Comparison of ENCODE assay signal across 9 cellular contexts in the genomic region with DNA sequence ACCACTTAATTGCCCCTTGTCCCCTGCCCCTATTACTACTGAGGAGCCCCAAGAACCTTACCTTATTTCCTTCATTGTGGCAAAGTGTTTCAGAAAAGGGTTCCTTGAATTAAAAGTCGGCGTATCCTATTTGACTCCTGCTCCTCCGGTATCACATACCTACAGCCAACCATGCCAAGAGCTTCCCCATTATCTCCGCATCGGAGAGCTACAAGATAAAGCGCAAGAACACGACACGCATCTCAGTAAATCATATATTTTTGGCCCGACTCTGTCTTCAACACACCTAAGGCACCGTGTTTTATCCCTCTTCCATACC. TPM values are rescaled to one million over a fixed set of nuclear protein-coding genes. Genes with fewer than 3 reads are reported as not detected.
A peak's percentile ranks its signal among the peaks of the same experiment; 100 is the strongest.
DNase-seq lines count a peak whose midpoint lies in the region; ATAC-seq and TF ChIP-seq lines count a peak whose summit lies in the region.
"Had no signal": no experiment of that assay in that cellular context is flagged by ENCODE, and none has a peak within 500 bp of the region (broad histone marks: within the 10 kb centered on the region; RNA-seq: fewer than 3 reads in every experiment).

No MANE protein-coding gene starts in this region.

- intact Hi-C loops in CD4-positive, alpha-beta T cell (cut with DNase I, micrococcal nuclease), result loop anchor here (1.0 to 5.0 kb wide), 8 partner anchors 9 to 557 kb away; a partner anchor contains a TSS

- peaks cover 8% of the 10 kb centered on the region for H3K4me1 Mint-ChIP-seq in CD4-positive, alpha-beta T cell (ENCODE audit: low read depth)
- peaks cover 32% of the 10 kb centered on the region for H3K4me1 Mint-ChIP-seq in chondrocyte (ENCODE audit: low read depth)
- H3K4me1 Mint-ChIP-seq in effector memory CD8-positive, alpha-beta T cell (ENCODE audit: low read depth in 2 of 2), result peaks cover 5 to 6% of the 10 kb centered on the region in 2 donors

- H3K27me3 Mint-ChIP-seq in CD4-positive, alpha-beta T cell, result no peaks in the 10 kb centered on the region
- H3K27me3 Mint-ChIP-seq in chondrocyte (ENCODE audit: low read depth), result no peaks in the 10 kb centered on the region
- no peaks in the 10 kb centered on the region for H3K27me3 Mint-ChIP-seq in effector memory CD8-positive, alpha-beta T cell

- peak; percentile 1 for ATAC-seq in CD4-positive, alpha-beta T cell (ENCODE audit: poor library complexity)
- ATAC-seq in GM19467 (IDR thresholded peaks at IDR 0.05; ENCODE audit: unreplicated experiment) (peak; percentile 3), left lobe of liver (peak; percentile 4), HG02970 (IDR thresholded peaks at IDR 0.05; ENCODE audit: low FRiP score, unreplicated experiment) (no peak)
- no peak for ATAC-seq in effector memory CD8-positive, alpha-beta T cell (replicated peaks)

- H3K27ac Mint-ChIP-seq in CD4-positive, alpha-beta T cell, result no peak overlapping the region
- H3K27ac Mint-ChIP-seq in chondrocyte (ENCODE audit: unreplicated experiment), result no peak overlapping the region
- no peak overlapping the region for H3K27ac Mint-ChIP-seq in effector memory CD8-positive, alpha-beta T cell
- H3K27ac Mint-ChIP-seq: nephron had no signal

- H3K4me3 Mint-ChIP-seq in CD4-positive, alpha-beta T cell, result no peak overlapping the region
- no peak overlapping the region for H3K4me3 Mint-ChIP-seq in chondrocyte (ENCODE audit: unreplicated experiment)
- no peak overlapping the region for H3K4me3 Mint-ChIP-seq in effector memory CD8-positive, alpha-beta T cell
- H3K4me3 Mint-ChIP-seq: nephron had no signal

- CTCF ChIA-PET in CD4-positive, alpha-beta T cell (lab: Charles Lee), result interaction anchor here (0.8 to 2.7 kb wide), 7 partner anchors 8 to 471 kb away, joined by 3 to 8 read pairs (median 3); a partner anchor contains a TSS

- no peak for TF ChIP-seq CTCF in CD4-positive, alpha-beta T cell (IDR thresholded peaks at IDR 0.05)
- no peak for TF ChIP-seq CTCF in chondrocyte (IDR thresholded peaks at IDR 0.05)

- H3K9me3 ChIP-seq in CD4-positive, alpha-beta T cell (ENCODE audit: control insufficient read depth, low read length), result no peaks in the 10 kb centered on the region

- DNase-seq in CD4-positive, alpha-beta T cell, result peak in 1 of 10 experiments; percentile 6
- DNase-seq in KG1 (lab: John Stamatoyannopoulos, UW) (peak; percentile 83), left lobe of liver (ENCODE audit: low spot score) (no peak), chondrocyte (ENCODE audit: low spot score) (no peak)
- DNase-seq in effector memory CD8-positive, alpha-beta T cell, result no peak

- no peaks in the 10 kb centered on the region for H3K9me3 Mint-ChIP-seq in CD4-positive, alpha-beta T cell
- H3K9me3 Mint-ChIP-seq in chondrocyte (ENCODE audit: low read depth), result no peaks in the 10 kb centered on the region
- H3K9me3 Mint-ChIP-seq in effector memory CD8-positive, alpha-beta T cell, result no peaks in the 10 kb centered on the region
- H3K9me3 Mint-ChIP-seq: nephron had no signal

- POLR2A ChIA-PET in CD4-positive, alpha-beta T cell (lab: Charles Lee), result interaction anchor here (0.5 to 3.3 kb wide), 21 partner anchors 9 to 555 kb away, joined by 3 to 55 read pairs (median 7); a partner anchor contains a TSS

- H3K27ac ChIP-seq in CD4-positive, alpha-beta T cell (ENCODE audit: low read depth, low read length), result peak overlapping the region; percentile 99
- peak overlapping the region; percentile 86 for H3K27ac ChIP-seq in adipose tissue (ENCODE audit: low read depth, low read length)

- H3K27me3 ChIP-seq in CD4-positive, alpha-beta T cell (ENCODE audit: control insufficient read depth, insufficient read depth, low read length), result no peaks in the 10 kb centered on the region

- H3K36me3 Mint-ChIP-seq in CD4-positive, alpha-beta T cell (ENCODE audit: low read depth), result peaks cover 21% of the 10 kb centered on the region
- peaks cover 3% of the 10 kb centered on the region for H3K36me3 Mint-ChIP-seq in chondrocyte (ENCODE audit: low read depth)
- H3K36me3 Mint-ChIP-seq in effector memory CD8-positive, alpha-beta T cell (ENCODE audit: insufficient read depth), result peaks cover 25% of the 10 kb centered on the region

- 0 to 1% (median 0%) methylated on average over 10 of the region's 10 CpGs for WGBS in adipose tissue, 3 donors

RNA-seq across cellular contexts. Expression of a gene that starts 0.6 kb away (rescaled TPM):
- total RNA-seq in CD4-positive, alpha-beta T cell, result 1 to 10 TPM; 3.8 to 4.3 TPM
- polyA plus RNA-seq in adipose tissue, result 1 to 10 TPM; 1.0 to 1.8 (median 1.5) TPM
- total RNA-seq in left lobe of liver, result 2.6 TPM
- total RNA-seq in chondrocyte, result 3.0 to 4.3 TPM (median 3.6 TPM) in 3 replicates

RNA-seq across cellular contexts. Expression of a gene that starts 9.0 kb away (rescaled TPM):
- total RNA-seq in CD4-positive, alpha-beta T cell, result 100 to 1,000 TPM; 130 to 131 TPM
- 100 to 1,000 TPM in 1 of 3 donors, 10 to 100 TPM in 2; 74.9 to 133 (median 92.4) TPM for polyA plus RNA-seq in adipose tissue
- 108 TPM for total RNA-seq in left lobe of liver
- 406 to 470 TPM (median 421 TPM) in 3 replicates for total RNA-seq in chondrocyte

Comparison
In these comparisons a context has a peak if more than half of its experiments do, and no peak if none do; other contexts are left out.
1. ATAC-seq: peak in CD4-positive, alpha-beta T cell (single experiment), GM19467 (single experiment) and left lobe of liver (single experiment); none in effector memory CD8-positive, alpha-beta T cell (single experiment) and HG02970 (single experiment).